Comparison of ENCODE assay signal across 8 cellular contexts in the genomic region with DNA sequence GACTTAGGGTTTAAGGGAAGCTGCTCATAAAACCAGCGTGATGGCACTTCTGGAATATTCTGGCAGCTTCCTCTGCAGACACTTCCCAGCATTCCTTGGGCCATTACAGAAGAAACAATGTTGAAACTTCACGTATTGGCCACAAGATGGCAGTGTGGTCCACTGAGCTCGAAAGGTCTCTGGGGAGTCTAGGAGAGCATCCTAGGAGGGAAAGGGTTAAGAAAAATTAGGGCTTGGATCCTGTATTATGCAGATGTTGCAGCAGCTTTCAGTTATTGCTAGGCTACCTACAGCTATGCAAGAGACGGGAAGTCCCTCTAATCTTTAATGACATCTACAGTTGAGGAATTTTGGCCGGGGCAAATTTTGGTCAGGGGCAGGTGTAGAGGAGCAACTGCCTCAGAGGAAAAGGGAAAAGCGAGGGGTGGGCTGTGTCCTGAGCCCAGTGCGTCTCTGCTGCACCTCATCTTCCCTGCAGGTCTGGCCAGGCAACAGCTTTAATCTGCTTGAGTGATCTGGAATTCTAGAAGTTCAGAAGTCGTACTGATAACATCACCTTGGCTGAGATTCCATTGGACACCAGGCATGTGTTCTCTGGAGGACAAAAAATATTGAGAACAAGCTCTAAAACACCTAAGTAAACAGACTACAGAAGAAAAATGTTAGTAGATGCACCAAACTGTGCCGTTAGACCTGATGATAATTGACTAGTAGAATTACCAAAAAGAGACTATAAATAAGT.
DNase-seq lines count a peak whose midpoint lies in the region; ATAC-seq and TF ChIP-seq lines count a peak whose summit lies in the region.

No MANE protein-coding gene starts in this region.

- no peaks in the 10 kb centered on the region for H3K36me3 Mint-ChIP-seq in nephron (ENCODE audit: low read depth)

- TF ChIP-seq CTCF in epithelial cell of proximal tubule (conservative IDR thresholded peaks at IDR 0.05; ENCODE audit: low read depth, low read length) (peak; percentile 87), nephron (IDR thresholded peaks at IDR 0.05; ENCODE audit: unreplicated experiment in 3 of 3) (peak; percentile 37 to 47 (median 43))

- H3K4me3 Mint-ChIP-seq in nephron = no peak overlapping the region

- no peaks in the 10 kb centered on the region for H3K9me3 Mint-ChIP-seq in nephron

- peak overlapping the region in 2 of 3 experiments; percentile 5 to 14 for H3K27ac Mint-ChIP-seq in nephron

- no peak overlapping the region for H3K4me3 ChIP-seq in epithelial cell of proximal tubule (ENCODE audit: low read depth, low read length)

- H3K4me1 Mint-ChIP-seq in nephron = no peaks in the 10 kb centered on the region

- ATAC-seq in GM19455 (IDR thresholded peaks at IDR 0.05; ENCODE audit: unreplicated experiment) (peak; percentile 73), HG03378 (IDR thresholded peaks at IDR 0.05; ENCODE audit: unreplicated experiment) (peak; percentile 80)

- H3K27me3 Mint-ChIP-seq in nephron (ENCODE audit: low read depth) = no peaks in the 10 kb centered on the region

- DNase-seq in NCI-H345 (lab: John Stamatoyannopoulos, UW) = peak; percentile 19
- DNase-seq in NCI-H345 treated with DMSO at 0.1 percent for 48 hours (lab: John Stamatoyannopoulos, UW; ENCODE audit: unreplicated experiment) = no peak
- DNase-seq in RPMI7951 (ENCODE audit: low read depth) = peak; percentile 73
- DNase-seq in epithelial cell of proximal tubule (ENCODE audit: low read depth) = no peak
- no peak for DNase-seq in stimulated activated CD4-positive, alpha-beta T cell treated with anti-CD3 and anti-CD28 coated beads, Interleukin-4, amount 100 ng/mL, for 1 hour

Comparison
In these comparisons a context has a peak if more than half of its experiments do, and no peak if none do; other contexts are left out.
1. DNase-seq: peak in NCI-H345 (single experiment) and RPMI7951 (single experiment); none in NCI-H345 treated with DMSO at 0.1 percent for 48 hours (single experiment), epithelial cell of proximal tubule (single experiment) and stimulated activated CD4-positive, alpha-beta T cell treated with anti-CD3 and anti-CD28 coated beads, Interleukin-4, amount 100 ng/mL, for 1 hour (single experiment).